Comparison of ENCODE assay signal across 9 cellular contexts in the genomic region with DNA sequence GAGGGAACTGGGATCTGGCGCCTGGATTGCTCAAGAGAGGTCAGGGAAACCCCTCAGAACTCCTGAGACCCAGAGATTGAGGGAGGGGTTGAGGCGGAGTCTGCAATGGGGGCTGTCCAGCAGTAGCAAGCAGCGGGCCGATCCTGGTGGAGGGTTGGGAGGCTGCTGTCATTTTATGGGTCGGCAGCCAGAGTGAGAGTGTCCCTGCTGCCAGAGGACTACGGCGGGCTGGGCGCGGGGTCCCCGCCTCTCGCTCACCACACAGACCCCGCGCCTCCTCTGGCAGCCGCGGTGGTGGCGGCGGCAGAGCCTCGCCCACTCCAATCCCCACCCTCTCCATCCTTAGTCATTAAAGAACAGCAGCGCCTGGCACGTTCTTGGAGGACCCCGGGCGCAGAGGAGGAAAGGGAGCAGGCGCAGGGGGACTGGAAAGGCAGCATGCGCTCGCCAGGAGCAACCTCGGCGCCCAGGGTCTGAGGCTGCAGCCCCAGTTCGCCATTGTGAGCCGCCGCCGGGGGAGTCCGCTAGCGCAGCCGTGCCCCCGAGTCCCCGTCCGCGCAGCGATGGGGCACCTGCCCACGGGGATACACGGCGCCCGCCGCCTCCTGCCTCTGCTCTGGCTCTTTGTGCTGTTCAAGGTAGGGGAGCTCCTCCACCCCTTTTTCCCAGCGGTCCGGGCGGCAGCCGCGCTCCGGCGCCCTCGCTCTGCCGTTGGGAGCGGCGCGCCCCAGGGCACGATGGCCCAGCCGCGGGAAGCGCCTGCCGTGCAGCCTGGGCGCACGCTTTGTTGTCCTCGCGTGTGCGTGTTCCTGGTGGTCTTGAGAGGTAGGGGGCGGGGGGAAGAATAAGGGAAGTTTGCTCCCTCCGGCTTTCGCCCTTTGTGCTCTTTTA. TPM values are rescaled to one million over a fixed set of nuclear protein-coding genes. Genes with fewer than 3 reads are reported as not detected.
DNase-seq lines count a peak whose midpoint lies in the region; ATAC-seq and TF ChIP-seq lines count a peak whose summit lies in the region.
"Had no signal": no experiment of that assay in that cellular context is flagged by ENCODE, and none has a peak within 500 bp of the region (broad histone marks: within the 10 kb centered on the region; RNA-seq: fewer than 3 reads in every experiment).

A gene (plus strand): TSS at position 345 of the 891 bp plus-strand sequence.

- H3K9me3 Mint-ChIP-seq in activated CD4-positive, alpha-beta T cell treated with anti-CD3 and anti-CD28 coated beads for 36 hours (ENCODE audit: low read depth), result no peaks in the 10 kb centered on the region
- H3K9me3 Mint-ChIP-seq: T-helper 1 cell treated with Interleukin-12 subunit alpha and Interleukin-12 subunit beta and Interleukin-4 antibody, amounts not matched to agents 30 μg/mL and 1 μg/mL, for 36 hours had no signal

- peak; percentile 51 for ATAC-seq in activated CD4-positive, alpha-beta T cell treated with anti-CD3 and anti-CD28 coated beads for 36 hours
- ATAC-seq in heart right ventricle, result peak in 1 of 8 donors; percentile 31

- H3K27ac Mint-ChIP-seq in activated CD4-positive, alpha-beta T cell treated with anti-CD3 and anti-CD28 coated beads for 36 hours, result no peak within 1 kb of the TSS
- H3K27ac Mint-ChIP-seq: T-helper 1 cell treated with Interleukin-12 subunit alpha and Interleukin-12 subunit beta and Interleukin-4 antibody, amounts not matched to agents 30 μg/mL and 1 μg/mL, for 36 hours had no signal

- H3K4me3 ChIP-seq in heart right ventricle, result peak within 1 kb of the TSS in 9 of 10 donors; percentile 17 to 46 (median 39)

- peaks cover 7% of the 10 kb centered on the region for H3K4me1 Mint-ChIP-seq in activated CD4-positive, alpha-beta T cell treated with anti-CD3 and anti-CD28 coated beads for 36 hours

- intact Hi-C loops in activated CD4-positive, alpha-beta T cell treated with anti-CD3 and anti-CD28 coated beads for 36 hours (cut with DNase I, micrococcal nuclease), result no loop called here
- intact Hi-C loops in heart right ventricle (cut with DNase I), result no loop called here

- H3K27ac ChIP-seq in RWPE1 (no peak within 1 kb of the TSS), heart right ventricle (no peak within 1 kb of the TSS)

- peaks cover 42% of the 10 kb centered on the region for H3K27me3 Mint-ChIP-seq in activated CD4-positive, alpha-beta T cell treated with anti-CD3 and anti-CD28 coated beads for 36 hours

- peaks cover 0 to 81% (median 55%) of the 10 kb centered on the region in 7 donors for H3K27me3 ChIP-seq in heart right ventricle

- CTCF ChIA-PET in activated CD4-positive, alpha-beta T cell treated with anti-CD3 and anti-CD28 coated beads for 36 hours (lab: Charles Lee), result interaction anchor here (0.6 kb wide), 1 partner anchor 151 kb away, joined by 3 read pairs; no protein-coding TSS in a partner anchor
- CTCF ChIA-PET in RWPE1 (lab: Yijun Ruan, JAX), result interaction anchor here (0.7 kb wide), 1 partner anchor 134 kb away, joined by 3 read pairs; no protein-coding TSS in a partner anchor

- peak; percentile 18 for DNase-seq in activated CD4-positive, alpha-beta T cell treated with anti-CD3 and anti-CD28 coated beads for 36 hours
- DNase-seq in activated CD4-positive, alpha-beta T cell treated with anti-CD3 and anti-CD28 coated beads for 1 hour, result no peak
- peak; percentile 11 for DNase-seq in RWPE1 (ENCODE audit: low spot score)
- DNase-seq in heart right ventricle, result no peak
- DNase-seq in retina, result peak; percentile 95
- DNase-seq in RKO (ENCODE audit: low spot score), result no peak
- DNase-seq in SKM-1 treated with dmso at 0.1 percent for 144 hours (lab: John Stamatoyannopoulos, UW; ENCODE audit: unreplicated experiment), result no peak
- DNase-seq in CD1c-positive myeloid dendritic cell (ENCODE audit: extremely low spot score), result no peak

- H3K36me3 Mint-ChIP-seq in activated CD4-positive, alpha-beta T cell treated with anti-CD3 and anti-CD28 coated beads for 36 hours (ENCODE audit: low read depth), result no peaks in the 10 kb centered on the region

- no peak for TF ChIP-seq CTCF in RWPE1 (conservative IDR thresholded peaks at IDR 0.05; ENCODE audit: low read depth)
- no peak for TF ChIP-seq CTCF in heart right ventricle (IDR thresholded peaks at IDR 0.05)

- no peaks in the 10 kb centered on the region for H3K9me3 ChIP-seq in heart right ventricle

- peaks cover 0 to 13% (median 9%) of the 10 kb centered on the region in 9 donors for H3K4me1 ChIP-seq in heart right ventricle

- no peaks in the 10 kb centered on the region for H3K36me3 ChIP-seq in heart right ventricle

- POLR2A ChIA-PET in activated CD4-positive, alpha-beta T cell treated with anti-CD3 and anti-CD28 coated beads for 36 hours (lab: Charles Lee), result no interaction called here
- POLR2A ChIA-PET in RWPE1 (lab: Yijun Ruan, JAX; ENCODE audit: low non-redundant PET), result no interaction called here

- WGBS in heart right ventricle, 2 donors, result 1% methylated on average over 62 to 69 of the region's 69 CpGs

- peak within 1 kb of the TSS; percentile 39 for H3K4me3 Mint-ChIP-seq in activated CD4-positive, alpha-beta T cell treated with anti-CD3 and anti-CD28 coated beads for 36 hours
- H3K4me3 Mint-ChIP-seq: T-helper 1 cell treated with Interleukin-12 subunit alpha and Interleukin-12 subunit beta and Interleukin-4 antibody, amounts not matched to agents 30 μg/mL and 1 μg/mL, for 36 hours had no signal

RNA-seq across cellular contexts. Expression of the gene that starts here (rescaled TPM):
- under 1 TPM; 0.46 to 0.49 TPM for total RNA-seq in activated CD4-positive, alpha-beta T cell treated with anti-CD3 and anti-CD28 coated beads for 36 hours
- 1 to 10 TPM in 4 of 10 donors, under 1 TPM in 5, not detected in 1; 0.21 to 5.4 (median 0.98) TPM for total RNA-seq in heart right ventricle
- under 1 TPM; 0.29 to 0.42 TPM for polyA plus RNA-seq in heart right ventricle

Comparison
In these comparisons a context has a peak if more than half of its experiments do, and no peak if none do; other contexts are left out.
1. Peak in DNase-seq and ATAC-seq in activated CD4-positive, alpha-beta T cell treated with anti-CD3 and anti-CD28 coated beads for 36 hours; RNA of the gene not detected or under 1 TPM.
2. DNase-seq: peak in RWPE1 (single experiment) and retina (single experiment); none in activated CD4-positive, alpha-beta T cell treated with anti-CD3 and anti-CD28 coated beads for 1 hour (single experiment), heart right ventricle (0 of 2), RKO (single experiment), SKM-1 treated with dmso at 0.1 percent for 144 hours (single experiment) and CD1c-positive myeloid dendritic cell (single experiment).